In genomic region chr11:110805764-110806163, GRCh38 we compare ENCODE assay signal across 7 cellular contexts.
"Had no signal": no experiment of that assay in that cellular context is flagged by ENCODE, and none has a peak within 500 bp of the region (broad histone marks: within the 10 kb centered on the region; RNA-seq: fewer than 3 reads in every experiment).

No MANE protein-coding gene starts in this region.

- H3K4me3 ChIP-seq: GM23338 had no signal

- H2AFZ ChIP-seq: GM23338 had no signal

- DNase-seq: H9, HCEC 1CT, IMR-90 had no signal

- H3K4me2 ChIP-seq: GM23338 had no signal

- FAIRE-seq: H1, H54, HTR-8/SVneo had no signal

- ATAC-seq: GM23338 had no signal
